In the genomic region with DNA sequence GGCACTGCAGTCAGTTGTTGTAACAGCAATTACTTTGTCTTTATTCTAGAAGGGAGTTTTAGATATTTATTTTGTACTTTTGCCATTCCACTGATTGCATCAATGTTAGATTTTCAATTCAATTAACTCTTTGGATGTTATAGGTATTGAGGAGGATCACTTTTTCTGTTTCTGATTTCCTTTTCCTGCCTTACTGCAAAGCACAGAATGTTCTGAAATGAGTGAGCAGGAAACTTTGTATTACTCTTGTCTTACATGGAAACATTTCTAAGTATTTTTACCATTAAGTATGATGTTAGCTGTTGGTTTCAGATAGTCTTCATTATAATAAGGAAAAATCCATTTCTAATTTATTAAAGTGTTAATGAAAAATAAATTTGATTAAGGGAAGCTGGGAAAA, we compare ENCODE assay signal across 17 cellular contexts.
DNase-seq lines count a peak whose midpoint lies in the region; ATAC-seq and TF ChIP-seq lines count a peak whose summit lies in the region.
"Had no signal": no experiment of that assay in that cellular context is flagged by ENCODE, and none has a peak within 500 bp of the region (broad histone marks: within the 10 kb centered on the region; RNA-seq: fewer than 3 reads in every experiment).

No MANE protein-coding gene starts in this region.

- H3K4me3 ChIP-seq in RWPE2 (ENCODE audit: severe bottlenecking) (no peak overlapping the region), MM.1S (ENCODE audit: low read length) (no peak overlapping the region), WERI-Rb-1 (ENCODE audit: low read depth, low read length) (no peak overlapping the region)
- H3K4me3 ChIP-seq: BLaER1 treated with 17β-estradiol and CSF1 and Interleukin-3, amounts not matched to agents 10 nM and 100 nM had no signal

- H3K36me3 Mint-ChIP-seq in activated T-cell treated with anti-CD3 and anti-CD28 coated beads, Interleukin-2, amount 50 U/mL, for 24 hours (ENCODE audit: low read depth), result no peaks in the 10 kb centered on the region
- no peaks in the 10 kb centered on the region for H3K36me3 Mint-ChIP-seq in chondrocyte (ENCODE audit: low read depth)
- peaks cover 26% of the 10 kb centered on the region for H3K36me3 Mint-ChIP-seq in stimulated activated memory B cell treated with anti-CD40 and anti-IgM and Interleukin-4, amounts not matched to agents 10 μg/mL and 1 μg/mL and 100 μg/mL, for 72 hours
- H3K36me3 Mint-ChIP-seq: CD8-positive, alpha-beta memory T cell had no signal

- H3K4me1 ChIP-seq in RWPE2 (ENCODE audit: insufficient read depth, poor library complexity, severe bottlenecking) (peaks cover 64% of the 10 kb centered on the region), MM.1S (ENCODE audit: low read length) (no peaks in the 10 kb centered on the region)

- H2AFZ ChIP-seq in MM.1S (ENCODE audit: low read length), result no peak overlapping the region

- no peaks in the 10 kb centered on the region for H4K20me1 ChIP-seq in MM.1S (ENCODE audit: insufficient read depth, low read length)
- H4K20me1 ChIP-seq: BLaER1 treated with 17β-estradiol and CSF1 and Interleukin-3, amounts not matched to agents 10 nM and 100 nM had no signal

- H3K9ac ChIP-seq in MM.1S (ENCODE audit: low read length), result no peak overlapping the region
- H3K9ac ChIP-seq: BLaER1 treated with 17β-estradiol and CSF1 and Interleukin-3, amounts not matched to agents 10 nM and 100 nM had no signal

- H3K36me3 ChIP-seq in RWPE2 (ENCODE audit: low read depth) (no peaks in the 10 kb centered on the region), MM.1S (replicated peaks; ENCODE audit: insufficient read depth, low read length) (no peaks in the 10 kb centered on the region), WERI-Rb-1 (no peaks in the 10 kb centered on the region)
- H3K36me3 ChIP-seq: BLaER1 treated with 17β-estradiol and CSF1 and Interleukin-3, amounts not matched to agents 10 nM and 100 nM had no signal

- H3K4me2 ChIP-seq in MM.1S (ENCODE audit: low read depth, low read length), result no peak overlapping the region
- H3K4me2 ChIP-seq: BLaER1 treated with 17β-estradiol and CSF1 and Interleukin-3, amounts not matched to agents 10 nM and 100 nM had no signal

- no peaks in the 10 kb centered on the region for H3K9me2 ChIP-seq in MM.1S (replicated peaks; ENCODE audit: insufficient read depth, low read length)

- H3K9me3 Mint-ChIP-seq in activated T-cell treated with anti-CD3 and anti-CD28 coated beads, Interleukin-2, amount 50 U/mL, for 24 hours, result no peaks in the 10 kb centered on the region
- no peaks in the 10 kb centered on the region for H3K9me3 Mint-ChIP-seq in chondrocyte (ENCODE audit: low read depth)
- no peaks in the 10 kb centered on the region for H3K9me3 Mint-ChIP-seq in stimulated activated memory B cell treated with anti-CD40 and anti-IgM and Interleukin-4, amounts not matched to agents 10 μg/mL and 1 μg/mL and 100 μg/mL, for 72 hours
- H3K9me3 Mint-ChIP-seq: CD8-positive, alpha-beta memory T cell had no signal

- H3K4me3 Mint-ChIP-seq in activated T-cell treated with anti-CD3 and anti-CD28 coated beads, Interleukin-2, amount 50 U/mL, for 24 hours, result no peak overlapping the region
- no peak overlapping the region for H3K4me3 Mint-ChIP-seq in chondrocyte (ENCODE audit: unreplicated experiment)
- H3K4me3 Mint-ChIP-seq in stimulated activated memory B cell treated with anti-CD40 and anti-IgM and Interleukin-4, amounts not matched to agents 10 μg/mL and 1 μg/mL and 100 μg/mL, for 72 hours, result no peak overlapping the region
- H3K4me3 Mint-ChIP-seq: CD8-positive, alpha-beta memory T cell had no signal

- H3K9me3 ChIP-seq in RWPE2 (ENCODE audit: severe bottlenecking), result no peaks in the 10 kb centered on the region
- no peaks in the 10 kb centered on the region for H3K9me3 ChIP-seq in MM.1S (replicated peaks; ENCODE audit: insufficient read depth, low read length)
- H3K9me3 ChIP-seq in WERI-Rb-1 (ENCODE audit: severe bottlenecking), result no peaks in the 10 kb centered on the region
- H3K9me3 ChIP-seq: BLaER1 treated with 17β-estradiol and CSF1 and Interleukin-3, amounts not matched to agents 10 nM and 100 nM had no signal

- no peak for ATAC-seq in RWPE2 (ENCODE audit: low read depth)
- ATAC-seq in stimulated activated memory B cell treated with anti-CD40 and anti-IgM and Interleukin-4, amounts not matched to agents 10 μg/mL and 1 μg/mL and 100 μg/mL, for 72 hours, result no peak

- no peaks in the 10 kb centered on the region for H3F3A ChIP-seq in MM.1S (ENCODE audit: insufficient read depth, low read length)

- H3K4me1 Mint-ChIP-seq in activated T-cell treated with anti-CD3 and anti-CD28 coated beads, Interleukin-2, amount 50 U/mL, for 24 hours (ENCODE audit: low read depth), result peaks cover 8% of the 10 kb centered on the region
- peaks cover 44% of the 10 kb centered on the region for H3K4me1 Mint-ChIP-seq in chondrocyte (ENCODE audit: low read depth)
- H3K4me1 Mint-ChIP-seq in stimulated activated memory B cell treated with anti-CD40 and anti-IgM and Interleukin-4, amounts not matched to agents 10 μg/mL and 1 μg/mL and 100 μg/mL, for 72 hours, result peaks cover 70% of the 10 kb centered on the region
- H3K4me1 Mint-ChIP-seq: CD8-positive, alpha-beta memory T cell had no signal

- H3K27me3 ChIP-seq in RWPE2 (ENCODE audit: insufficient read depth, poor library complexity, severe bottlenecking) (no peaks in the 10 kb centered on the region), MM.1S (replicated peaks; ENCODE audit: insufficient read depth, low read length) (no peaks in the 10 kb centered on the region), WERI-Rb-1 (ENCODE audit: insufficient read depth, low read depth, severe bottlenecking) (no peaks in the 10 kb centered on the region)
- H3K27me3 ChIP-seq: BLaER1 treated with 17β-estradiol and CSF1 and Interleukin-3, amounts not matched to agents 10 nM and 100 nM had no signal

- H3K79me2 ChIP-seq in MM.1S (ENCODE audit: low read length), result no peaks in the 10 kb centered on the region

- no peak for DNase-seq in activated T-cell treated with anti-CD3 and anti-CD28 coated beads, Interleukin-2, amount 50 U/mL, for 24 hours
- DNase-seq in activated T-cell treated with anti-CD3 and anti-CD28 coated beads, Interleukin-2, amount 50 U/mL, for 1 hour, result no peak
- DNase-seq in RWPE2 (ENCODE audit: low spot score), result no peak
- DNase-seq in chondrocyte (ENCODE audit: low spot score), result no peak
- DNase-seq in MM.1S, result no peak
- DNase-seq in WERI-Rb-1, result no peak
- DNase-seq in T-helper 9 cell, result no peak
- DNase-seq: CD8-positive, alpha-beta memory T cell; DMS 273 treated with DMSO at 0.1 percent for 48 hours; GF-D8; Kasumi-1; NCI-H187 treated with DMSO at 0.1 percent for 48 hours; NCI-H69; OCI-M1; RPMI8226 had no signal

- TF ChIP-seq CTCF in RWPE2 (IDR thresholded peaks at IDR 0.05; ENCODE audit: poor library complexity, severe bottlenecking), result no peak
- no peak for TF ChIP-seq CTCF in chondrocyte (IDR thresholded peaks at IDR 0.05)
- no peak for TF ChIP-seq CTCF in MM.1S (IDR thresholded peaks at IDR 0.05; ENCODE audit: low read length)
- TF ChIP-seq CTCF in WERI-Rb-1 (IDR thresholded peaks at IDR 0.05; ENCODE audit: low read depth, low read length), result no peak

- H3K27ac ChIP-seq in RWPE2 (ENCODE audit: poor library complexity, severe bottlenecking), result peak overlapping the region; percentile 36
- no peak overlapping the region for H3K27ac ChIP-seq in MM.1S (ENCODE audit: low read length)
- H3K27ac ChIP-seq in WERI-Rb-1, result no peak overlapping the region
- H3K27ac ChIP-seq: BLaER1 treated with 17β-estradiol and CSF1 and Interleukin-3, amounts not matched to agents 10 nM and 100 nM had no signal

- H3K27me3 Mint-ChIP-seq in activated T-cell treated with anti-CD3 and anti-CD28 coated beads, Interleukin-2, amount 50 U/mL, for 24 hours, result no peaks in the 10 kb centered on the region
- H3K27me3 Mint-ChIP-seq in chondrocyte (ENCODE audit: low read depth), result no peaks in the 10 kb centered on the region
- H3K27me3 Mint-ChIP-seq in stimulated activated memory B cell treated with anti-CD40 and anti-IgM and Interleukin-4, amounts not matched to agents 10 μg/mL and 1 μg/mL and 100 μg/mL, for 72 hours, result no peaks in the 10 kb centered on the region

- H3K27ac Mint-ChIP-seq in activated T-cell treated with anti-CD3 and anti-CD28 coated beads, Interleukin-2, amount 50 U/mL, for 24 hours, result peak overlapping the region; percentile 12
- peak overlapping the region; percentile 58 for H3K27ac Mint-ChIP-seq in chondrocyte (ENCODE audit: unreplicated experiment)
- H3K27ac Mint-ChIP-seq in stimulated activated memory B cell treated with anti-CD40 and anti-IgM and Interleukin-4, amounts not matched to agents 10 μg/mL and 1 μg/mL and 100 μg/mL, for 72 hours, result peak overlapping the region; percentile 77
- H3K27ac Mint-ChIP-seq: CD8-positive, alpha-beta memory T cell had no signal

Comparison
In these comparisons a context has a peak if more than half of its experiments do, and no peak if none do; other contexts are left out.
1. H3K27ac Mint-ChIP-seq: peak in every context shown above with its lines; median percentile 77 in stimulated activated memory B cell treated with anti-CD40 and anti-IgM and Interleukin-4, amounts not matched to agents 10 μg/mL and 1 μg/mL and 100 μg/mL, for 72 hours; 58 in chondrocyte; 12 in activated T-cell treated with anti-CD3 and anti-CD28 coated beads, Interleukin-2, amount 50 U/mL, for 24 hours.